13 cellular contexts compared by ENCODE assay signal in the genomic region with DNA sequence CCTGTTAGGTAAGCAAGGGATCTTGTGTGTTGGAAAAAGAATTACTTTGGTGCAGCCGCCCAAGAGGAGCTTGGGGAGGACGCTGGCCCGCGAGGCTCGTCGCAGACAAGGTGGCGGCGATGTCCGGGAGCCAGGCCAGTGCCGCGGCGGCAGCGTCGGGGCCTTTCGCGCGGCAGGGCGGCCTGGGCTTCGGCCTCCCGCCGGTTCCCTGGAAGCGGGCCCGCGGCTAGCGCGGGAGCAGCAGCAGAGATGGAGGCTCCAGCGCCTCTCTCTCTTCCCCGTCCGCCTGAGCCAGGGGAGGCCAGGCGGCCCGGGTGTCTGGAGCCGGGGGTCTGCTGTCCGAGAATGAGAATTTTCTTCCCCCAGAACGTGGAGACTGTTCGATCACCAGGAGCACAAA.
DNase-seq lines count a peak whose midpoint lies in the region; ATAC-seq and TF ChIP-seq lines count a peak whose summit lies in the region.
"Had no signal": no experiment of that assay in that cellular context is flagged by ENCODE, and none has a peak within 500 bp of the region (broad histone marks: within the 10 kb centered on the region; RNA-seq: fewer than 3 reads in every experiment).

No MANE protein-coding gene starts in this region.

- no peaks in the 10 kb centered on the region for H3K36me3 ChIP-seq in rectal smooth muscle tissue (ENCODE audit: control insufficient read depth, insufficient read depth, low read length)
- H3K36me3 ChIP-seq: uterus had no signal

- DNase-seq in D341Med (ENCODE audit: low spot score) (peak; percentile 41), astrocyte of the hippocampus (ENCODE audit: low read depth, low spot score) (peak; percentile 68), left ventricle myocardium superior (peak; percentile 75), chondrocyte (ENCODE audit: low spot score) (no peak), KG1 (lab: John Stamatoyannopoulos, UW) (no peak), NCI-H2227 treated with DMSO at 0.1 percent for 48 hours (lab: John Stamatoyannopoulos, UW) (no peak)
- DNase-seq: effector CD8-positive, alpha-beta T cell; NCI-H510A; uterus had no signal

- ATAC-seq in left ventricle myocardium superior (peak; percentile 92), esophagus mucosa (no peak)
- ATAC-seq: Panc1 had no signal

- peak overlapping the region; percentile 21 for H3K4me3 ChIP-seq in rectal smooth muscle tissue (ENCODE audit: low read length)

- H3K4me1 ChIP-seq in rectal smooth muscle tissue (ENCODE audit: control insufficient read depth, insufficient read depth, low read length), result no peaks in the 10 kb centered on the region
- H3K4me1 ChIP-seq: uterus had no signal

- no peak overlapping the region for H3K4me3 Mint-ChIP-seq in chondrocyte (ENCODE audit: unreplicated experiment)
- H3K4me3 Mint-ChIP-seq: T-helper 1 cell treated with Interleukin-12 subunit alpha and Interleukin-12 subunit beta and Interleukin-4 antibody, amounts not matched to agents 30 μg/mL and 1 μg/mL, for 36 hours had no signal

- TF ChIP-seq CTCF in chondrocyte (IDR thresholded peaks at IDR 0.05), result no peak

- H3K9me3 Mint-ChIP-seq in chondrocyte (ENCODE audit: low read depth), result no peaks in the 10 kb centered on the region
- H3K9me3 Mint-ChIP-seq: T-helper 1 cell treated with Interleukin-12 subunit alpha and Interleukin-12 subunit beta and Interleukin-4 antibody, amounts not matched to agents 30 μg/mL and 1 μg/mL, for 36 hours had no signal

- no peak overlapping the region for H3K27ac ChIP-seq in rectal smooth muscle tissue (ENCODE audit: low read depth, low read length)
- H3K27ac ChIP-seq: uterus had no signal

- H3K27ac Mint-ChIP-seq in chondrocyte (ENCODE audit: unreplicated experiment), result no peak overlapping the region
- H3K27ac Mint-ChIP-seq: T-helper 1 cell treated with Interleukin-12 subunit alpha and Interleukin-12 subunit beta and Interleukin-4 antibody, amounts not matched to agents 30 μg/mL and 1 μg/mL, for 36 hours had no signal

- no peaks in the 10 kb centered on the region for H3K36me3 Mint-ChIP-seq in chondrocyte (ENCODE audit: low read depth)

- peaks cover 2% of the 10 kb centered on the region for H3K27me3 ChIP-seq in rectal smooth muscle tissue (ENCODE audit: control insufficient read depth, insufficient read depth, low read length)

- peaks cover 4% of the 10 kb centered on the region for H3K27me3 Mint-ChIP-seq in chondrocyte (ENCODE audit: low read depth)

- intact Hi-C loops in left ventricle myocardium superior (cut with micrococcal nuclease), result no loop called here

- no peak overlapping the region for H3K9ac ChIP-seq in rectal smooth muscle tissue (ENCODE audit: low read length)

- H3K4me1 Mint-ChIP-seq in chondrocyte (ENCODE audit: low read depth), result peaks cover 7% of the 10 kb centered on the region

Comparison
In these comparisons a context has a peak if more than half of its experiments do, and no peak if none do; other contexts are left out.
1. DNase-seq: peak in D341Med (single experiment), astrocyte of the hippocampus (single experiment) and left ventricle myocardium superior (single experiment); none in chondrocyte (single experiment), KG1 (single experiment) and NCI-H2227 treated with DMSO at 0.1 percent for 48 hours (single experiment).